Comparison of ENCODE assay signal across 11 cellular contexts in genomic region chr5:37247496-37247895, GRCh38. TPM values are rescaled to one million over a fixed set of nuclear protein-coding genes. Genes with fewer than 3 reads are reported as not detected.
DNase-seq lines count a peak whose midpoint lies in the region; ATAC-seq and TF ChIP-seq lines count a peak whose summit lies in the region.
"Had no signal": no experiment of that assay in that cellular context is flagged by ENCODE, and none has a peak within 500 bp of the region (broad histone marks: within the 10 kb centered on the region; RNA-seq: fewer than 3 reads in every experiment).

No MANE protein-coding gene starts in this region.

- H3F3A ChIP-seq in OCI-LY1 (ENCODE audit: insufficient read depth, low read length) (no peaks in the 10 kb centered on the region), neural cell (ENCODE audit: insufficient read depth, low read length, poor library complexity, severe bottlenecking) (peaks cover 5% of the 10 kb centered on the region)

- CTCF ChIA-PET in CD8-positive, alpha-beta T cell (lab: Charles Lee): interaction anchor here (0.7 kb wide), 1 partner anchor 47 kb away, joined by 6 read pairs; no protein-coding TSS in a partner anchor

- H3K4me3 ChIP-seq in CD8-positive, alpha-beta T cell (ENCODE audit: low read depth, low read length): no peak overlapping the region
- no peak overlapping the region for H3K4me3 ChIP-seq in OCI-LY1 (ENCODE audit: low read depth, low read length, poor library complexity, severe bottlenecking)
- peak overlapping the region; percentile 80 for H3K4me3 ChIP-seq in neural cell (ENCODE audit: low read length)

- POLR2A ChIA-PET in CD8-positive, alpha-beta T cell (lab: Charles Lee): interaction anchor here (0.6 kb wide), 1 partner anchor 491 kb away, joined by 3 read pairs; no protein-coding TSS in a partner anchor

- no peaks in the 10 kb centered on the region for H3K9me2 ChIP-seq in OCI-LY1 (ENCODE audit: low read depth, low read length)
- H3K9me2 ChIP-seq in neural cell (ENCODE audit: insufficient read depth, low read length): no peaks in the 10 kb centered on the region

- H2AFZ ChIP-seq in OCI-LY1 (ENCODE audit: low read length) (no peak overlapping the region), neural cell (ENCODE audit: low read depth, low read length) (no peak overlapping the region)

- TF ChIP-seq RAD21 in neural cell (conservative IDR thresholded peaks at IDR 0.05): no peak

- H3K4me3 Mint-ChIP-seq in CD8-positive, alpha-beta T cell: peak overlapping the region; percentile 30
- peak overlapping the region; percentile 73 for H3K4me3 Mint-ChIP-seq in chondrocyte (ENCODE audit: unreplicated experiment)

- peaks cover 14% of the 10 kb centered on the region for H3K4me1 ChIP-seq in CD8-positive, alpha-beta T cell (ENCODE audit: insufficient read depth, low read length)
- peaks cover 23% of the 10 kb centered on the region for H3K4me1 ChIP-seq in OCI-LY1 (ENCODE audit: insufficient read depth, low read length, severe bottlenecking)

- in situ Hi-C loops in ACHN (cut with HindIII; ENCODE audit: low pct_ligation_motif_present, low pct_unique_long_range_greater_than_20kb, low sequenced_read_pairs): no loop called here

- H3K36me3 Mint-ChIP-seq in CD8-positive, alpha-beta T cell: peaks cover 11% of the 10 kb centered on the region
- H3K36me3 Mint-ChIP-seq in chondrocyte (ENCODE audit: low read depth): peaks cover 3% of the 10 kb centered on the region

- H3K9ac ChIP-seq in OCI-LY1 (ENCODE audit: low read length): no peak overlapping the region
- no peak overlapping the region for H3K9ac ChIP-seq in neural cell (ENCODE audit: low read length)

- TF ChIP-seq EP300 in neural cell (conservative IDR thresholded peaks at IDR 0.05; ENCODE audit: poor library complexity, severe bottlenecking): no peak

- intact Hi-C loops in CD8-positive, alpha-beta T cell (cut with DNase I, micrococcal nuclease): loop anchor here in 1 of 2 experiments (10.0 kb wide), 1 partner anchor 1003 kb away; the partner anchor contains the start of gene NADK2

- no peaks in the 10 kb centered on the region for H3K27me3 Mint-ChIP-seq in CD8-positive, alpha-beta T cell (ENCODE audit: low read depth)
- no peaks in the 10 kb centered on the region for H3K27me3 Mint-ChIP-seq in chondrocyte (ENCODE audit: low read depth)

- H3K36me3 ChIP-seq in CD8-positive, alpha-beta T cell (ENCODE audit: insufficient read depth, low read length): no peaks in the 10 kb centered on the region
- H3K36me3 ChIP-seq in OCI-LY1 (ENCODE audit: insufficient read depth, low read length) (no peaks in the 10 kb centered on the region; the same call in 1 of the 2 replicates), neural cell (ENCODE audit: insufficient read depth, low read length) (no peaks in the 10 kb centered on the region)
- H3K36me3 ChIP-seq: HAP-1 had no signal

- no peak for ATAC-seq in CD8-positive, alpha-beta T cell

- H3K27ac ChIP-seq in CD8-positive, alpha-beta T cell (ENCODE audit: low read depth, low read length): no peak overlapping the region
- H3K27ac ChIP-seq in OCI-LY1 (ENCODE audit: low read depth, low read length, poor library complexity, severe bottlenecking) (no peak overlapping the region), neural cell (ENCODE audit: low read length) (no peak overlapping the region)

- TF ChIP-seq CTCF in CD8-positive, alpha-beta T cell (IDR thresholded peaks at IDR 0.05): no peak
- no peak for TF ChIP-seq CTCF in OCI-LY1 (IDR thresholded peaks at IDR 0.05; ENCODE audit: low read length)
- no peak for TF ChIP-seq CTCF in chondrocyte (IDR thresholded peaks at IDR 0.05)
- no peak for TF ChIP-seq CTCF in neural cell (IDR thresholded peaks at IDR 0.05; ENCODE audit: poor library complexity, severe bottlenecking)
- no peak for TF ChIP-seq CTCF in GM10266 (IDR thresholded peaks at IDR 0.05; ENCODE audit: control insufficient read depth, insufficient read depth, low read depth, missing control alignments)

- DNase-seq in CD8-positive, alpha-beta T cell: no peak
- DNase-seq in chondrocyte (ENCODE audit: low spot score) (no peak), OCI-M2 (lab: John Stamatoyannopoulos, UW; ENCODE audit: unreplicated experiment) (no peak), GM10266 (ENCODE audit: extremely low spot score) (no peak), ACHN (no peak)
- DNase-seq in stimulated activated CD4-positive, alpha-beta T cell treated with anti-CD3 and anti-CD28 coated beads, Interleukin-1b, Interleukin-23, amount 100 ng/mL, for 48 hours: no peak
- DNase-seq: COR-L47, NCI-H2029 treated with DMSO at 0.1 percent for 48 hours had no signal

- H3K9me3 ChIP-seq in CD8-positive, alpha-beta T cell (ENCODE audit: low read length): no peaks in the 10 kb centered on the region
- H3K9me3 ChIP-seq in OCI-LY1 (ENCODE audit: low read length): no peaks in the 10 kb centered on the region
- no peaks in the 10 kb centered on the region for H3K9me3 ChIP-seq in neural cell (ENCODE audit: low read length)
- H3K9me3 ChIP-seq: HAP-1 had no signal

- H3K4me2 ChIP-seq in OCI-LY1 (ENCODE audit: low read length): peak overlapping the region; percentile 16; the same call in 1 of the 2 replicates
- no peak overlapping the region for H3K4me2 ChIP-seq in neural cell (ENCODE audit: low read length)

- H3K4me1 Mint-ChIP-seq in CD8-positive, alpha-beta T cell (ENCODE audit: low read depth): peaks cover 12% of the 10 kb centered on the region
- peaks cover 54% of the 10 kb centered on the region for H3K4me1 Mint-ChIP-seq in chondrocyte (ENCODE audit: low read depth)

- H3K27me3 ChIP-seq in CD8-positive, alpha-beta T cell (ENCODE audit: insufficient read depth, low read length): no peaks in the 10 kb centered on the region
- H3K27me3 ChIP-seq in OCI-LY1 (ENCODE audit: insufficient read depth, low read length) (no peaks in the 10 kb centered on the region), neural cell (ENCODE audit: insufficient read depth, low read depth, low read length) (no peaks in the 10 kb centered on the region)

- no peak overlapping the region for H3K27ac Mint-ChIP-seq in CD8-positive, alpha-beta T cell
- peak overlapping the region; percentile 41 for H3K27ac Mint-ChIP-seq in chondrocyte (ENCODE audit: unreplicated experiment)

- H4K20me1 ChIP-seq in OCI-LY1 (ENCODE audit: insufficient read depth, low read length): no peaks in the 10 kb centered on the region
- no peaks in the 10 kb centered on the region for H4K20me1 ChIP-seq in neural cell (ENCODE audit: insufficient read depth)

- H3K9me3 Mint-ChIP-seq in CD8-positive, alpha-beta T cell: no peaks in the 10 kb centered on the region
- H3K9me3 Mint-ChIP-seq in chondrocyte (ENCODE audit: low read depth): no peaks in the 10 kb centered on the region

- H3K79me2 ChIP-seq in OCI-LY1 (ENCODE audit: insufficient read depth, low read length) (no peaks in the 10 kb centered on the region), neural cell (replicated peaks; ENCODE audit: insufficient read depth, low read length) (peaks cover 8% of the 10 kb centered on the region)

TF ChIP-seq in neural cell, 6 proteins besides CTCF, POLR2A, EP300 and RAD21:
- TF ChIP-seq MXI1 (conservative IDR thresholded peaks at IDR 0.05; ENCODE audit: poor library complexity, severe bottlenecking): no peak
- TF ChIP-seq SMC3 (conservative IDR thresholded peaks at IDR 0.05; ENCODE audit: poor library complexity): no peak
- TF ChIP-seq TAF1 (IDR thresholded peaks at IDR 0.05; ENCODE audit: low read depth): no peak
- TF ChIP-seq REST (IDR thresholded peaks at IDR 0.05; ENCODE audit: borderline replicate concordance): no peak
- no peak for TF ChIP-seq POLR2AphosphoS5 (IDR thresholded peaks at IDR 0.05)
- no peak for TF ChIP-seq EZH2 (IDR thresholded peaks at IDR 0.05; ENCODE audit: borderline replicate concordance, insufficient read depth, low read length, poor library complexity, severe bottlenecking)

RNA-seq across cellular contexts. Expression of gene CPLANE1, which starts 1.7 kb away (rescaled TPM):
- total RNA-seq in CD8-positive, alpha-beta T cell: 1 to 10 TPM; 4.2 to 4.3 TPM
- total RNA-seq in chondrocyte: 23.9 to 36.7 TPM (median 25.8 TPM) in 3 replicates
- polyA plus RNA-seq in neural cell: 26.0 and 31.1 TPM in 2 replicates
- polyA minus RNA-seq in neural cell: 82.5 and 94.9 TPM in 2 replicates
